Comparison of ENCODE assay signal across 10 cellular contexts in the genomic region with DNA sequence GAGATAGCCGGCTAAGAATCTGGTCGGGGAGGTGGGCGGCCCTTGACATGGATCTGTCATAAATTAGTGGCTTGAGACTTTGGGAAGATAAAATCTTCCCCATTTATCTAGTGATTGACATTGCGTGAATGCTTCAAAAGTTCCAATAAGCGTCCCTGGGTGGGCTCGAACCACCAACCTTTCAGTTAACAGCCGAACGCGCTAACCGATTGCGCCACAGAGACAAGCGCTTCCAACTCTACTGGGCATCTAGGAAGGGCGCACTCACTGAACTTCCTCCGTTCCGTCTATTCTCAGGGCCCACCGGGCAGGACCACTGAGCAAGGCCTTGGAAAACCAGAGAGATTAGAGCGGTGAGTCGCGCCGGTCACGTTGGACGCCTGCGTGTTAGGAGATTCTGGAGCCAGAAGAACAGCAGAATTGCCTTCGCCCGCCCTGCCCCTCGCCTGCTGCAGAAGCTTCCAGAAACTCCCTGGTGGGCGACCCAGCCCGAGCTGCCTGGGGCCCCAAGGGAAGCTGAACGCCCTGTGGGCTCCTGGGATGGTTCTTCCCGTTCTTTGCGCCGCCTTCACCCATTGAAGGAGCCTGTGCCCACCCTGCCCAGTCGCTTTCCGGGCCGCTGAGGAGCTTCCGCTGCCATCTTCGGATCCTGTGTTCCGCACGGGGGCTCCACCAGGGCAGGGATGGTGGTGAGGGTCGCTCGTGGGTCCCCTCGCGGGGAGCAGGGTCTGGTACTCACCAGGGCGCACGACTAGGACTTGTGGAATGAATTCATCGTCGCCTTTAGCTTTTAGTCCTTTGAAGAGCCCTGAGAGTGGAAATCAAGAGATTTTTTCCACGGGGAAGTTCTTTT. TPM values are rescaled to one million over a fixed set of nuclear protein-coding genes. Genes with fewer than 3 reads are reported as not detected.
DNase-seq lines count a peak whose midpoint lies in the region; ATAC-seq and TF ChIP-seq lines count a peak whose summit lies in the region.
"Not testable (repeated sequence)": the region's sequence is repeated elsewhere in the genome, so short reads cannot be mapped to it uniquely, and the experiment has no call there.
"Had no signal": no experiment of that assay in that cellular context is flagged by ENCODE, and none has a peak within 500 bp of the region (broad histone marks: within the 10 kb centered on the region; RNA-seq: fewer than 3 reads in every experiment).

No MANE protein-coding gene starts in this region.

- not testable (repeated sequence) for H3K9me3 Mint-ChIP-seq in CD14-positive monocyte; activated naive CD8-positive, alpha-beta T cell treated with anti-CD3 and anti-CD28 coated beads for 36 hours; naive thymus-derived CD4-positive, alpha-beta T cell

- H3K9me3 ChIP-seq in HUES64 (ENCODE audit: insufficient read depth, low read depth, low read length); naive thymus-derived CD4-positive, alpha-beta T cell (ENCODE audit: control insufficient read depth in 2 of 3, low read length in 3 of 3): not testable (repeated sequence)

- intact Hi-C loops in CD14-positive monocyte (cut with micrococcal nuclease); naive thymus-derived CD4-positive, alpha-beta T cell (cut with micrococcal nuclease): not testable (repeated sequence)

- POLR2A ChIA-PET in naive thymus-derived CD4-positive, alpha-beta T cell (lab: Charles Lee) = not testable (repeated sequence)

- peak overlapping the region; percentile 23; the same call in 1 of the 2 replicates for H3K27ac ChIP-seq in HUES64 (ENCODE audit: low read depth, low read length)
- H3K27ac ChIP-seq in naive thymus-derived CD4-positive, alpha-beta T cell (ENCODE audit: low read depth, low read length) = not testable (repeated sequence)

- peak overlapping the region in 1 of 7 donors; percentile 14 for H3K27ac Mint-ChIP-seq in CD14-positive monocyte
- peak overlapping the region; percentile 72 for H3K27ac Mint-ChIP-seq in activated naive CD8-positive, alpha-beta T cell treated with anti-CD3 and anti-CD28 coated beads for 36 hours
- not testable (repeated sequence) for H3K27ac Mint-ChIP-seq in naive thymus-derived CD4-positive, alpha-beta T cell

- WGBS in HUES64 = 62% methylated on average over 48 of the region's 48 CpGs

- not testable (repeated sequence) for H3K36me3 ChIP-seq in HUES64 (ENCODE audit: insufficient read depth, low read length); naive thymus-derived CD4-positive, alpha-beta T cell (ENCODE audit: control insufficient read depth in 2 of 3, insufficient read depth in 3 of 3, low read length in 3 of 3)

- H3K27me3 Mint-ChIP-seq in CD14-positive monocyte (ENCODE audit: low read depth in 3 of 3) = peaks cover 26 to 48% (median 38%) of the 10 kb centered on the region in 3 donors
- peaks cover 44% of the 10 kb centered on the region for H3K27me3 Mint-ChIP-seq in activated naive CD8-positive, alpha-beta T cell treated with anti-CD3 and anti-CD28 coated beads for 36 hours
- H3K27me3 Mint-ChIP-seq in naive thymus-derived CD4-positive, alpha-beta T cell = peaks cover 20 to 80% (median 36%) of the 10 kb centered on the region in 5 donors

- H3K4me1 Mint-ChIP-seq in CD14-positive monocyte; activated naive CD8-positive, alpha-beta T cell treated with anti-CD3 and anti-CD28 coated beads for 36 hours; naive thymus-derived CD4-positive, alpha-beta T cell: not testable (repeated sequence)

- peak overlapping the region; percentile 52 for H3K4me3 ChIP-seq in HUES64 (ENCODE audit: low read length)
- H3K4me3 ChIP-seq in choroid plexus epithelial cell (ENCODE audit: low read depth, low read length) = peak overlapping the region; percentile 46
- not testable (repeated sequence) for H3K4me3 ChIP-seq in fibroblast of the aortic adventitia (ENCODE audit: low read depth, low read length); naive thymus-derived CD4-positive, alpha-beta T cell (ENCODE audit: low read length)
- H3K4me3 ChIP-seq in skeletal muscle cell (ENCODE audit: low read depth, low read length) = peak overlapping the region; percentile 16

- peak overlapping the region; percentile 68 for H3K9ac ChIP-seq in HUES64 (ENCODE audit: low read depth, low read length)

- not testable (repeated sequence) for H3K36me3 Mint-ChIP-seq in CD14-positive monocyte; activated naive CD8-positive, alpha-beta T cell treated with anti-CD3 and anti-CD28 coated beads for 36 hours; naive thymus-derived CD4-positive, alpha-beta T cell

- DNase-seq in CD14-positive monocyte (ENCODE audit: low spot score); naive thymus-derived CD4-positive, alpha-beta T cell; skeletal muscle cell (ENCODE audit: low read depth): not testable (repeated sequence)
- DNase-seq in activated naive CD8-positive, alpha-beta T cell treated with anti-CD3 and anti-CD28 coated beads for 36 hours = peak; percentile 14
- DNase-seq in choroid plexus epithelial cell (ENCODE audit: low read depth) = peak; percentile 10
- DNase-seq in fibroblast of the aortic adventitia (ENCODE audit: low read depth) = peak; percentile 19
- DNase-seq in iPS-NIHi7 (ENCODE audit: extremely low spot score) = peak; percentile 61

- not testable (repeated sequence) for H3K4me1 ChIP-seq in HUES64 (ENCODE audit: insufficient read depth, low read length); naive thymus-derived CD4-positive, alpha-beta T cell (ENCODE audit: control insufficient read depth in 2 of 2, insufficient read depth in 2 of 2, low read length in 2 of 2)

- H3K4me3 Mint-ChIP-seq in CD14-positive monocyte = peak overlapping the region; percentile 64 to 68
- peak overlapping the region; percentile 59 for H3K4me3 Mint-ChIP-seq in activated naive CD8-positive, alpha-beta T cell treated with anti-CD3 and anti-CD28 coated beads for 36 hours
- H3K4me3 Mint-ChIP-seq in naive thymus-derived CD4-positive, alpha-beta T cell = peak overlapping the region in 7 of 10 donors; percentile 16 to 66 (median 52)

- ATAC-seq in naive thymus-derived CD4-positive, alpha-beta T cell = not testable (repeated sequence)

- CTCF ChIA-PET in naive thymus-derived CD4-positive, alpha-beta T cell (lab: Charles Lee) = not testable (repeated sequence)

- not testable (repeated sequence) for TF ChIP-seq CTCF in CD14-positive monocyte (IDR thresholded peaks at IDR 0.05); fibroblast of the aortic adventitia (IDR thresholded peaks at IDR 0.05; ENCODE audit: insufficient read depth, low read length)
- peak; percentile 2 for TF ChIP-seq CTCF in choroid plexus epithelial cell (conservative IDR thresholded peaks at IDR 0.05; ENCODE audit: low read depth, low read length)

- not testable (repeated sequence) for H3K27me3 ChIP-seq in HUES64 (ENCODE audit: insufficient read depth, low read length); naive thymus-derived CD4-positive, alpha-beta T cell (ENCODE audit: control insufficient read depth in 2 of 2, insufficient read depth in 2 of 2, low read length in 2 of 2)

RNA-seq across cellular contexts. Expression of a gene that starts 6.6 kb away (rescaled TPM):
- not detected for polyA plus RNA-seq in CD14-positive monocyte
- 27,992 TPM for polyA plus RNA-seq in HUES64 (2013, experiment 1 of 2)
- 20,955 TPM for polyA plus RNA-seq in HUES64 (2013, experiment 2 of 2)
- 100 to 1,000 TPM; 874 to 961 TPM for total RNA-seq in activated naive CD8-positive, alpha-beta T cell treated with anti-CD3 and anti-CD28 coated beads for 36 hours
- under 0.01 and 2,882 TPM in 2 replicates for total RNA-seq in fibroblast of the aortic adventitia (ENCODE audit: low replicate concordance)
- total RNA-seq in naive thymus-derived CD4-positive, alpha-beta T cell = 1,000 to 10,000 TPM; 2,341 to 4,458 (median 3,337) TPM
- polyA plus RNA-seq in naive thymus-derived CD4-positive, alpha-beta T cell = not detected
- polyA plus RNA-seq: BJ, urinary bladder had no signal
